In the genomic region with DNA sequence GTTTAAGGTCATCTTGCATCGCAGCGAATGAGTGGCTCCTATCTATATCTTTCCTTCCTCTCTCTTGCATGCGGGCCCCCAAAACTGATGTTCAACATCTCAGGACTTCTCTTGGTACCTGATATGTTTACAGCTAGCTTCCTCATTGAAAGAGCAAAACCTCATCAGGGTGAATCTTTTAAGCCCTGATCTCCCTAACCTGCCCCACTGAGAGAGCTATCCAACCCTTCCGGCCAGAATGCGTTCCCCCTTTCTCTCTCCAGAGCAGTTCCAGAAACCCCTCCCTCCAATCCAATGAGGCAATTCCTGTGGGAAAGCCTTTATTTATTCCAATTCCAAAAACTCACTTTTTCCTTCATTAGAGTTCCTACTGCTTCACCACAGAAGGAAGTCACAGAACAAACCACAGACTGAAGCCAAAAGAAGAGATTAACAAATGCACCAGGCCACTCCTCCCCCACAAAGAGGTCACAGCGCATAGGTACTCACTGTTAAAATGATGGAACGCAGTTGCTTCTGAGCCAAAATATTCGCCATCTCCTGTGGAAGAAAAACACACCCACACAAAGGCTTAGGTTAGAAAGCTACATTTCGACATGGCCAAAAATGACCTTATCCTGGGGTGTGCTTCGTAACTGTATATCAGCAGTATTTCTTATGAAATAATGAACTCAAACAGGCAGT, we compare ENCODE assay signal across 16 cellular contexts.
DNase-seq lines count a peak whose midpoint lies in the region; ATAC-seq and TF ChIP-seq lines count a peak whose summit lies in the region.
"Had no signal": no experiment of that assay in that cellular context is flagged by ENCODE, and none has a peak within 500 bp of the region (broad histone marks: within the 10 kb centered on the region; RNA-seq: fewer than 3 reads in every experiment).

No MANE protein-coding gene starts in this region.

- peaks cover 27% of the 10 kb centered on the region for H3K4me1 Mint-ChIP-seq in activated T-cell treated with anti-CD3 and anti-CD28 coated beads, Interleukin-2, amount 50 U/mL, for 72 hours (ENCODE audit: low read depth)
- H3K4me1 Mint-ChIP-seq in activated T-helper 17 cell treated with anti-CD3 and anti-CD28 coated beads, Interleukin-2, amount 50 U/mL, for 72 hours: peaks cover 6% of the 10 kb centered on the region

- no peak for DNase-seq in activated T-cell treated with anti-CD3 and anti-CD28 coated beads, Interleukin-2, amount 50 U/mL, for 72 hours
- DNase-seq in activated T-cell treated with anti-CD3 and anti-CD28 coated beads, Interleukin-2, amount 50 U/mL, for 48 hours: no peak
- peak; percentile 42 for DNase-seq in left cardiac atrium
- no peak for DNase-seq in sciatic nerve (ENCODE audit: low spot score)
- no peak for DNase-seq in stimulated activated naive CD8-positive, alpha-beta T cell treated with anti-CD3 and anti-CD28 coated beads, Interleukin-15, Interleukin-2, amounts not matched to agents 100 U/mL and 50 U/mL, for 24 hours
- no peak for DNase-seq in foreskin fibroblast
- DNase-seq in MM.1S: no peak
- DNase-seq: activated B cell treated with CpG ODN at 0.5 μM for 24 hours; activated CD8-positive, alpha-beta memory T cell treated with anti-CD3 and anti-CD28 coated beads, Interleukin-2, amount 50 U/mL, for 4 hours; Karpas-422; kidney; NCI-H1930; PC-3; SK-N-SH had no signal

- H3F3A ChIP-seq in MM.1S (ENCODE audit: insufficient read depth, low read length): peaks cover 25% of the 10 kb centered on the region

- no peak overlapping the region for H3K27ac ChIP-seq in MM.1S (ENCODE audit: low read length)
- H3K27ac ChIP-seq: HL-60 had no signal

- no peak overlapping the region for H2AFZ ChIP-seq in MM.1S (ENCODE audit: low read length)

- H3K79me2 ChIP-seq in MM.1S (ENCODE audit: low read length): peaks cover 24% of the 10 kb centered on the region

- H3K9me3 ChIP-seq in MM.1S (replicated peaks; ENCODE audit: insufficient read depth, low read length): no peaks in the 10 kb centered on the region
- H3K9me3 ChIP-seq: SK-N-SH had no signal

- H3K9me3 Mint-ChIP-seq in activated T-cell treated with anti-CD3 and anti-CD28 coated beads, Interleukin-2, amount 50 U/mL, for 72 hours: no peaks in the 10 kb centered on the region
- no peaks in the 10 kb centered on the region for H3K9me3 Mint-ChIP-seq in activated T-helper 17 cell treated with anti-CD3 and anti-CD28 coated beads, Interleukin-2, amount 50 U/mL, for 72 hours
- H3K9me3 Mint-ChIP-seq: activated B cell treated with CpG ODN at 0.5 μM for 24 hours had no signal

- no peak overlapping the region for H3K4me2 ChIP-seq in MM.1S (ENCODE audit: low read depth, low read length)
- H3K4me2 ChIP-seq: SK-N-SH had no signal

- no peaks in the 10 kb centered on the region; the same call in 1 of the 2 replicates for H3K36me3 ChIP-seq in MM.1S (replicated peaks; ENCODE audit: insufficient read depth, low read length)

- ATAC-seq in activated T-cell treated with anti-CD3 and anti-CD28 coated beads, Interleukin-2, amount 50 U/mL, for 72 hours (replicated peaks in 1 of 2): no peak
- no peak for ATAC-seq in activated T-helper 17 cell treated with anti-CD3 and anti-CD28 coated beads, Interleukin-2, amount 50 U/mL, for 72 hours (replicated peaks)
- ATAC-seq in left cardiac atrium: peak in 1 of 2 donors; percentile 63
- peak; percentile 73 for ATAC-seq in sciatic nerve
- ATAC-seq in stimulated activated naive CD8-positive, alpha-beta T cell treated with anti-CD3 and anti-CD28 coated beads, Interleukin-15, Interleukin-2, amounts not matched to agents 100 U/mL and 50 U/mL, for 24 hours: no peak
- ATAC-seq: PC-3 had no signal

- peaks cover 0 to 5% of the 10 kb centered on the region in 2 donors for H3K36me3 Mint-ChIP-seq in activated T-cell treated with anti-CD3 and anti-CD28 coated beads, Interleukin-2, amount 50 U/mL, for 72 hours (ENCODE audit: insufficient read depth in 2 of 2)
- H3K36me3 Mint-ChIP-seq in activated T-helper 17 cell treated with anti-CD3 and anti-CD28 coated beads, Interleukin-2, amount 50 U/mL, for 72 hours (ENCODE audit: low read depth): peaks cover 94% of the 10 kb centered on the region

- H3K9me2 ChIP-seq in MM.1S (replicated peaks; ENCODE audit: insufficient read depth, low read length): no peaks in the 10 kb centered on the region
- H3K9me2 ChIP-seq: SK-N-SH had no signal

- H3K9ac ChIP-seq in MM.1S (ENCODE audit: low read length): no peak overlapping the region
- H3K9ac ChIP-seq: SK-N-SH had no signal

- no peaks in the 10 kb centered on the region for H3K27me3 Mint-ChIP-seq in activated T-cell treated with anti-CD3 and anti-CD28 coated beads, Interleukin-2, amount 50 U/mL, for 72 hours (ENCODE audit: low read depth)
- H3K27me3 Mint-ChIP-seq in activated T-helper 17 cell treated with anti-CD3 and anti-CD28 coated beads, Interleukin-2, amount 50 U/mL, for 72 hours: no peaks in the 10 kb centered on the region
- H3K27me3 Mint-ChIP-seq: activated B cell treated with CpG ODN at 0.5 μM for 24 hours had no signal

- peaks cover 41% of the 10 kb centered on the region for H3K4me1 ChIP-seq in MM.1S (ENCODE audit: low read length)

- intact Hi-C loops in left cardiac atrium (cut with DNase I) (no loop called here), sciatic nerve (cut with DNase I) (loop anchor here (10.0 kb wide), 1 partner anchor 289 kb away; no protein-coding TSS in a partner anchor)

- no peaks in the 10 kb centered on the region for H3K27me3 ChIP-seq in MM.1S (replicated peaks; ENCODE audit: insufficient read depth, low read length)

- no peak overlapping the region for H3K4me3 ChIP-seq in foreskin fibroblast (ENCODE audit: low read depth in 1 of 2, low read length in 2 of 2)
- no peak overlapping the region for H3K4me3 ChIP-seq in MM.1S (ENCODE audit: low read length)

- TF ChIP-seq CTCF in foreskin fibroblast (IDR thresholded peaks at IDR 0.05; ENCODE audit: low read depth, low read length) (no peak), MM.1S (IDR thresholded peaks at IDR 0.05; ENCODE audit: low read length) (no peak)

- no peaks in the 10 kb centered on the region for H4K20me1 ChIP-seq in MM.1S (ENCODE audit: insufficient read depth, low read length)

- H3K4me3 Mint-ChIP-seq in activated T-cell treated with anti-CD3 and anti-CD28 coated beads, Interleukin-2, amount 50 U/mL, for 72 hours: no peak overlapping the region
- H3K4me3 Mint-ChIP-seq in activated T-helper 17 cell treated with anti-CD3 and anti-CD28 coated beads, Interleukin-2, amount 50 U/mL, for 72 hours: no peak overlapping the region
- H3K4me3 Mint-ChIP-seq: activated B cell treated with CpG ODN at 0.5 μM for 24 hours had no signal

- H3K27ac Mint-ChIP-seq in activated T-cell treated with anti-CD3 and anti-CD28 coated beads, Interleukin-2, amount 50 U/mL, for 72 hours: peak overlapping the region; percentile 92
- H3K27ac Mint-ChIP-seq in activated T-helper 17 cell treated with anti-CD3 and anti-CD28 coated beads, Interleukin-2, amount 50 U/mL, for 72 hours: peak overlapping the region; percentile 77
